ENCODE assay signal across 10 cellular contexts in genomic region chr11:95711162-95711944, GRCh38.
A peak's percentile ranks its signal among the peaks of the same experiment; 100 is the strongest.
DNase-seq lines count a peak whose midpoint lies in the region; ATAC-seq and TF ChIP-seq lines count a peak whose summit lies in the region.
"Had no signal": no experiment of that assay in that cellular context is flagged by ENCODE, and none has a peak within 500 bp of the region (broad histone marks: within the 10 kb centered on the region; RNA-seq: fewer than 3 reads in every experiment).

No MANE protein-coding gene starts in this region.

- POLR2A ChIA-PET in activated CD4-positive, alpha-beta memory T cell treated with anti-CD3 and anti-CD28 coated beads for 36 hours (lab: Charles Lee): interaction anchor here (0.7 to 0.9 kb wide), 2 partner anchors 31 to 155 kb away, joined by 3 read pairs; no protein-coding TSS in a partner anchor
- POLR2A ChIA-PET in activated CD4-positive, alpha-beta memory T cell treated with anti-CD3 and anti-CD28 coated beads, Interleukin-2, amount 10 ng/mL, durations not matched to agents 7 days and 5 days (lab: Charles Lee): interaction anchor here (1.2 kb wide), 1 partner anchor 480 kb away, joined by 3 read pairs; no protein-coding TSS in a partner anchor

- H3K27ac Mint-ChIP-seq in activated CD4-positive, alpha-beta memory T cell treated with anti-CD3 and anti-CD28 coated beads for 36 hours: peak overlapping the region; percentile 3
- no peak overlapping the region for H3K27ac Mint-ChIP-seq in activated CD4-positive, alpha-beta memory T cell treated with anti-CD3 and anti-CD28 coated beads, Interleukin-2, amount 10 ng/mL, durations not matched to agents 7 days and 5 days
- H3K27ac Mint-ChIP-seq in activated naive CD8-positive, alpha-beta T cell treated with anti-CD3 and anti-CD28 coated beads for 36 hours: peak overlapping the region; percentile 70
- no peak overlapping the region for H3K27ac Mint-ChIP-seq in natural killer cell

- no peak overlapping the region for H3K4me3 ChIP-seq in trophoblast cell (ENCODE audit: low read depth, low read length)

- peak; percentile 27 for DNase-seq in activated CD4-positive, alpha-beta memory T cell treated with anti-CD3 and anti-CD28 coated beads for 36 hours
- DNase-seq in activated CD4-positive, alpha-beta memory T cell treated with anti-CD3 and anti-CD28 coated beads, Interleukin-2, amount 10 ng/mL, durations not matched to agents 7 days and 5 days: no peak
- no peak for DNase-seq in activated naive CD8-positive, alpha-beta T cell treated with anti-CD3 and anti-CD28 coated beads for 36 hours
- peak; percentile 12 for DNase-seq in stimulated activated naive CD8-positive, alpha-beta T cell treated with anti-CD3 and anti-CD28 coated beads, Interleukin-15, Interleukin-2, amounts not matched to agents 100 U/mL and 50 U/mL, for 24 hours
- no peak for DNase-seq in trophoblast cell
- no peak for DNase-seq in natural killer cell
- DNase-seq in C1 segment of cervical spinal cord (lab: John Stamatoyannopoulos, UW): no peak
- DNase-seq: ACHN, erythroblast had no signal

- peak overlapping the region; percentile 1 for H3K4me3 Mint-ChIP-seq in activated CD4-positive, alpha-beta memory T cell treated with anti-CD3 and anti-CD28 coated beads for 36 hours
- H3K4me3 Mint-ChIP-seq in activated CD4-positive, alpha-beta memory T cell treated with anti-CD3 and anti-CD28 coated beads, Interleukin-2, amount 10 ng/mL, durations not matched to agents 7 days and 5 days: no peak overlapping the region
- H3K4me3 Mint-ChIP-seq in activated naive CD8-positive, alpha-beta T cell treated with anti-CD3 and anti-CD28 coated beads for 36 hours: peak overlapping the region; percentile 13
- no peak overlapping the region for H3K4me3 Mint-ChIP-seq in natural killer cell

- no peak for TF ChIP-seq CTCF in natural killer cell (IDR thresholded peaks at IDR 0.05)

- H2AFZ ChIP-seq in trophoblast cell (ENCODE audit: insufficient read depth, low read length, poor library complexity): no peak overlapping the region

- no peak overlapping the region for H3K23ac ChIP-seq in trophoblast cell (ENCODE audit: low read length)

- H3K27ac ChIP-seq in trophoblast cell (ENCODE audit: low read depth, low read length): no peak overlapping the region

- H2BK120ac ChIP-seq in trophoblast cell (ENCODE audit: insufficient read depth, low read length, poor library complexity): no peak overlapping the region

- peaks cover 45% of the 10 kb centered on the region for H3K4me1 Mint-ChIP-seq in activated CD4-positive, alpha-beta memory T cell treated with anti-CD3 and anti-CD28 coated beads for 36 hours (ENCODE audit: low read depth)
- H3K4me1 Mint-ChIP-seq in activated CD4-positive, alpha-beta memory T cell treated with anti-CD3 and anti-CD28 coated beads, Interleukin-2, amount 10 ng/mL, durations not matched to agents 7 days and 5 days: peaks cover 23% of the 10 kb centered on the region
- peaks cover 33% of the 10 kb centered on the region for H3K4me1 Mint-ChIP-seq in activated naive CD8-positive, alpha-beta T cell treated with anti-CD3 and anti-CD28 coated beads for 36 hours
- no peaks in the 10 kb centered on the region for H3K4me1 Mint-ChIP-seq in natural killer cell

- no peak overlapping the region for H2AK5ac ChIP-seq in trophoblast cell (ENCODE audit: low read length)

- H2BK12ac ChIP-seq in trophoblast cell (ENCODE audit: low read length): no peak overlapping the region

- ATAC-seq in HG02798 (IDR thresholded peaks at IDR 0.05; ENCODE audit: poor library complexity, unreplicated experiment): peak; percentile 37
- ATAC-seq in stimulated activated naive CD8-positive, alpha-beta T cell treated with anti-CD3 and anti-CD28 coated beads, Interleukin-15, Interleukin-2, amounts not matched to agents 100 U/mL and 50 U/mL, for 24 hours: peak; percentile 34
- ATAC-seq in natural killer cell: no peak

- intact Hi-C loops in activated CD4-positive, alpha-beta memory T cell treated with anti-CD3 and anti-CD28 coated beads for 36 hours (cut with micrococcal nuclease): loop anchor here (5.0 kb wide), 1 partner anchor 716 kb away; no protein-coding TSS in a partner anchor
- intact Hi-C loops in natural killer cell (cut with micrococcal nuclease): no loop called here

- no peaks in the 10 kb centered on the region for H3K9me3 ChIP-seq in trophoblast cell (ENCODE audit: insufficient read depth, low read depth, low read length)

- H4K8ac ChIP-seq in trophoblast cell (ENCODE audit: low read depth, low read length): no peak overlapping the region

- no peaks in the 10 kb centered on the region for H3K27me3 ChIP-seq in trophoblast cell (ENCODE audit: insufficient read depth, low read length)

- no peaks in the 10 kb centered on the region for H3K27me3 Mint-ChIP-seq in activated CD4-positive, alpha-beta memory T cell treated with anti-CD3 and anti-CD28 coated beads for 36 hours
- H3K27me3 Mint-ChIP-seq in activated CD4-positive, alpha-beta memory T cell treated with anti-CD3 and anti-CD28 coated beads, Interleukin-2, amount 10 ng/mL, durations not matched to agents 7 days and 5 days: peaks cover 11% of the 10 kb centered on the region
- H3K27me3 Mint-ChIP-seq in activated naive CD8-positive, alpha-beta T cell treated with anti-CD3 and anti-CD28 coated beads for 36 hours: peaks cover 10% of the 10 kb centered on the region
- H3K27me3 Mint-ChIP-seq in natural killer cell (ENCODE audit: low read depth in 2 of 2): peaks cover 18 to 19% of the 10 kb centered on the region in 2 donors

- H3K14ac ChIP-seq in trophoblast cell (ENCODE audit: low read length): no peak overlapping the region

- H3K4me1 ChIP-seq in trophoblast cell (ENCODE audit: control insufficient read depth in 1 of 2, insufficient read depth in 2 of 2, low read length in 2 of 2): no peaks in the 10 kb centered on the region

- no peak overlapping the region for H3K9ac ChIP-seq in trophoblast cell (ENCODE audit: low read length)

- CTCF ChIA-PET in activated CD4-positive, alpha-beta memory T cell treated with anti-CD3 and anti-CD28 coated beads for 36 hours (lab: Charles Lee): interaction anchor here (1.0 to 15.1 kb wide), 3 partner anchors 9 to 557 kb away, joined by 3 to 389 read pairs (median 4); no protein-coding TSS in a partner anchor
- CTCF ChIA-PET in activated CD4-positive, alpha-beta memory T cell treated with anti-CD3 and anti-CD28 coated beads, Interleukin-2, amount 10 ng/mL, durations not matched to agents 7 days and 5 days (lab: Charles Lee): interaction anchor here (0.6 to 12.4 kb wide), 4 partner anchors 32 to 559 kb away, joined by 3 to 293 read pairs (median 3); no protein-coding TSS in a partner anchor

- H2BK5ac ChIP-seq in trophoblast cell (ENCODE audit: low read depth, low read length, poor library complexity): no peak overlapping the region

- H3K4ac ChIP-seq in trophoblast cell (ENCODE audit: low read depth, low read length): no peak overlapping the region

- H4K12ac ChIP-seq in trophoblast cell (ENCODE audit: low read depth, low read length): no peak overlapping the region

- no peak overlapping the region for H3K18ac ChIP-seq in trophoblast cell (ENCODE audit: low read length)

- no peak overlapping the region for H3K4me2 ChIP-seq in trophoblast cell (ENCODE audit: low read length)

- no CpG with 5 or more reads among the region's 7 CpGs for WGBS in trophoblast cell (ENCODE audit: extremely low coverage, insufficient coverage, insufficient read length)

- H4K91ac ChIP-seq in trophoblast cell (ENCODE audit: low read depth, low read length): no peak overlapping the region

- no peaks in the 10 kb centered on the region for H3K79me2 ChIP-seq in trophoblast cell (ENCODE audit: control insufficient read depth, insufficient read depth, low read length, poor library complexity)

- H3K9me3 Mint-ChIP-seq in activated CD4-positive, alpha-beta memory T cell treated with anti-CD3 and anti-CD28 coated beads for 36 hours: no peaks in the 10 kb centered on the region
- no peaks in the 10 kb centered on the region for H3K9me3 Mint-ChIP-seq in activated CD4-positive, alpha-beta memory T cell treated with anti-CD3 and anti-CD28 coated beads, Interleukin-2, amount 10 ng/mL, durations not matched to agents 7 days and 5 days
- H3K9me3 Mint-ChIP-seq in activated naive CD8-positive, alpha-beta T cell treated with anti-CD3 and anti-CD28 coated beads for 36 hours: no peaks in the 10 kb centered on the region
- H3K9me3 Mint-ChIP-seq in natural killer cell: no peaks in the 10 kb centered on the region

- H3K36me3 Mint-ChIP-seq in activated CD4-positive, alpha-beta memory T cell treated with anti-CD3 and anti-CD28 coated beads for 36 hours: no peaks in the 10 kb centered on the region
- H3K36me3 Mint-ChIP-seq in activated CD4-positive, alpha-beta memory T cell treated with anti-CD3 and anti-CD28 coated beads, Interleukin-2, amount 10 ng/mL, durations not matched to agents 7 days and 5 days (ENCODE audit: low read depth): no peaks in the 10 kb centered on the region
- H3K36me3 Mint-ChIP-seq in activated naive CD8-positive, alpha-beta T cell treated with anti-CD3 and anti-CD28 coated beads for 36 hours: no peaks in the 10 kb centered on the region
- no peaks in the 10 kb centered on the region for H3K36me3 Mint-ChIP-seq in natural killer cell

- no peaks in the 10 kb centered on the region for H3K36me3 ChIP-seq in trophoblast cell (ENCODE audit: control insufficient read depth in 1 of 2, insufficient read depth in 2 of 2, low read length in 2 of 2)

- no peaks in the 10 kb centered on the region for H3K79me1 ChIP-seq in trophoblast cell (ENCODE audit: low read length)

Comparison
In these comparisons a context has a peak if more than half of its experiments do, and no peak if none do; other contexts are left out.
1. DNase-seq: peak in activated CD4-positive, alpha-beta memory T cell treated with anti-CD3 and anti-CD28 coated beads for 36 hours (single experiment) and stimulated activated naive CD8-positive, alpha-beta T cell treated with anti-CD3 and anti-CD28 coated beads, Interleukin-15, Interleukin-2, amounts not matched to agents 100 U/mL and 50 U/mL, for 24 hours (single experiment); none in activated CD4-positive, alpha-beta memory T cell treated with anti-CD3 and anti-CD28 coated beads, Interleukin-2, amount 10 ng/mL, durations not matched to agents 7 days and 5 days (single experiment), activated naive CD8-positive, alpha-beta T cell treated with anti-CD3 and anti-CD28 coated beads for 36 hours (single experiment), trophoblast cell (0 of 2), natural killer cell (single experiment) and C1 segment of cervical spinal cord (0 of 14).
2. H3K27ac Mint-ChIP-seq: peak in activated CD4-positive, alpha-beta memory T cell treated with anti-CD3 and anti-CD28 coated beads for 36 hours (single experiment) and activated naive CD8-positive, alpha-beta T cell treated with anti-CD3 and anti-CD28 coated beads for 36 hours (single experiment); none in activated CD4-positive, alpha-beta memory T cell treated with anti-CD3 and anti-CD28 coated beads, Interleukin-2, amount 10 ng/mL, durations not matched to agents 7 days and 5 days (single experiment) and natural killer cell (0 of 2).
3. H3K4me3 Mint-ChIP-seq: peak in activated CD4-positive, alpha-beta memory T cell treated with anti-CD3 and anti-CD28 coated beads for 36 hours (single experiment) and activated naive CD8-positive, alpha-beta T cell treated with anti-CD3 and anti-CD28 coated beads for 36 hours (single experiment); none in activated CD4-positive, alpha-beta memory T cell treated with anti-CD3 and anti-CD28 coated beads, Interleukin-2, amount 10 ng/mL, durations not matched to agents 7 days and 5 days (single experiment) and natural killer cell (single experiment).
4. ATAC-seq: peak in HG02798 (single experiment) and stimulated activated naive CD8-positive, alpha-beta T cell treated with anti-CD3 and anti-CD28 coated beads, Interleukin-15, Interleukin-2, amounts not matched to agents 100 U/mL and 50 U/mL, for 24 hours (single experiment); none in natural killer cell (0 of 3).